Comparison of ENCODE assay signal across 9 cellular contexts in genomic region chr1:116825735-116826438, GRCh38.
DNase-seq lines count a peak whose midpoint lies in the region; TF ChIP-seq lines count a peak whose summit lies in the region.
"Had no signal": no experiment of that assay in that cellular context is flagged by ENCODE, and none has a peak within 500 bp of the region (broad histone marks: within the 10 kb centered on the region; RNA-seq: fewer than 3 reads in every experiment).

No MANE protein-coding gene starts in this region.

- peaks cover 54% of the 10 kb centered on the region for H3K4me1 Mint-ChIP-seq in activated CD4-positive, alpha-beta memory T cell treated with anti-CD3 and anti-CD28 coated beads, Interleukin-2, amount 10 ng/mL, durations not matched to agents 7 days and 5 days
- peaks cover 24% of the 10 kb centered on the region for H3K4me1 Mint-ChIP-seq in endothelial cell (ENCODE audit: unreplicated experiment)

- H3K4me3 Mint-ChIP-seq in activated CD4-positive, alpha-beta memory T cell treated with anti-CD3 and anti-CD28 coated beads, Interleukin-2, amount 10 ng/mL, durations not matched to agents 7 days and 5 days: peak overlapping the region; percentile 58
- H3K4me3 Mint-ChIP-seq in endothelial cell (ENCODE audit: unreplicated experiment): no peak overlapping the region

- H3K36me3 Mint-ChIP-seq in activated CD4-positive, alpha-beta memory T cell treated with anti-CD3 and anti-CD28 coated beads, Interleukin-2, amount 10 ng/mL, durations not matched to agents 7 days and 5 days (ENCODE audit: low read depth): peaks cover 13% of the 10 kb centered on the region
- H3K36me3 Mint-ChIP-seq in endothelial cell (ENCODE audit: low read depth, unreplicated experiment): no peaks in the 10 kb centered on the region

- CTCF ChIA-PET in activated CD4-positive, alpha-beta memory T cell treated with anti-CD3 and anti-CD28 coated beads, Interleukin-2, amount 10 ng/mL, durations not matched to agents 7 days and 5 days (lab: Charles Lee): interaction anchor here (1.4 to 3.5 kb wide), 4 partner anchors 8 to 109 kb away, joined by 5 to 17 read pairs (median 10); no protein-coding TSS in a partner anchor

- peak; percentile 96 for DNase-seq in DMS 273 (lab: John Stamatoyannopoulos, UW; ENCODE audit: unreplicated experiment)
- DNase-seq in NCI-H1105 (lab: John Stamatoyannopoulos, UW): peak; percentile 93
- no peak for DNase-seq in activated CD4-positive, alpha-beta memory T cell treated with anti-CD3 and anti-CD28 coated beads, Interleukin-2, amount 10 ng/mL, durations not matched to agents 7 days and 5 days
- peak; percentile 79 for DNase-seq in myocyte (ENCODE audit: low read depth)
- no peak for DNase-seq in iPS-NIHi7 (ENCODE audit: extremely low spot score)
- no peak for DNase-seq in endothelial cell (ENCODE audit: low spot score)
- no peak for DNase-seq in AG08396 (ENCODE audit: low spot score)
- no peak for DNase-seq in NCI-H1436 (lab: John Stamatoyannopoulos, UW)
- DNase-seq: KG1 had no signal

- H3K27ac Mint-ChIP-seq in activated CD4-positive, alpha-beta memory T cell treated with anti-CD3 and anti-CD28 coated beads, Interleukin-2, amount 10 ng/mL, durations not matched to agents 7 days and 5 days: peak overlapping the region; percentile 96
- H3K27ac Mint-ChIP-seq in endothelial cell (ENCODE audit: unreplicated experiment): no peak overlapping the region

- peaks cover 7% of the 10 kb centered on the region for H3K9me3 Mint-ChIP-seq in activated CD4-positive, alpha-beta memory T cell treated with anti-CD3 and anti-CD28 coated beads, Interleukin-2, amount 10 ng/mL, durations not matched to agents 7 days and 5 days
- no peaks in the 10 kb centered on the region for H3K9me3 Mint-ChIP-seq in endothelial cell (ENCODE audit: unreplicated experiment)

- H3K27me3 Mint-ChIP-seq in activated CD4-positive, alpha-beta memory T cell treated with anti-CD3 and anti-CD28 coated beads, Interleukin-2, amount 10 ng/mL, durations not matched to agents 7 days and 5 days: no peaks in the 10 kb centered on the region
- H3K27me3 Mint-ChIP-seq in endothelial cell (ENCODE audit: unreplicated experiment): peaks cover 2% of the 10 kb centered on the region

- TF ChIP-seq CTCF in endothelial cell (IDR thresholded peaks at IDR 0.05; ENCODE audit: unreplicated experiment): no peak

- POLR2A ChIA-PET in activated CD4-positive, alpha-beta memory T cell treated with anti-CD3 and anti-CD28 coated beads, Interleukin-2, amount 10 ng/mL, durations not matched to agents 7 days and 5 days (lab: Charles Lee): interaction anchor here (0.7 to 3.8 kb wide), 9 partner anchors 8 to 87 kb away, joined by 3 to 22 read pairs (median 5); partner anchors contain the start of gene CD2

Comparison
In these comparisons a context has a peak if more than half of its experiments do, and no peak if none do; other contexts are left out.
1. DNase-seq: peak in DMS 273 (single experiment), NCI-H1105 (single experiment) and myocyte (single experiment); none in activated CD4-positive, alpha-beta memory T cell treated with anti-CD3 and anti-CD28 coated beads, Interleukin-2, amount 10 ng/mL, durations not matched to agents 7 days and 5 days (single experiment), iPS-NIHi7 (single experiment), endothelial cell (single experiment), AG08396 (single experiment) and NCI-H1436 (single experiment).